In the genomic region with DNA sequence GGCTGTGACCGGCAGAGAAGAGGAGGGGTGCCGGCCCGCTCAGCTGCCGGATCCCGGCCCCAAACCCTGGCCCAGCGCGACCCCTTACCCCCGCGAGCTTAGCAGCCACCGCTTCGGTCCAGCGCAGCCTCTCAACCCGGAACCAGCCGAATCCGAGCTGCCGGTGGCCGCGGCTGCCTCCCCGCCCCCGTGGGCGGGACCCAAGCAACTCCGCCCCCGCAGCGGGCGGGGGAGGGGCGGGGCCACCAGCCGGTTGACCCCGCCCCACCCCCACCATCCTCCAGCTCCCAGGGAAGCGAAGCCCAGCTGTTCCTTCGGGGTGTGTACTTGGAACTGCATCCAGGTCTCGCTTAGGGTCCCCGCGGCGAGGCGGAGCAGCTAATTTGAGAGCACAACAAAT, we compare ENCODE assay signal across 8 cellular contexts. TPM values are rescaled to one million over a fixed set of nuclear protein-coding genes. Genes with fewer than 3 reads are reported as not detected.
A peak's percentile ranks its signal among the peaks of the same experiment; 100 is the strongest.
DNase-seq lines count a peak whose midpoint lies in the region; ATAC-seq and TF ChIP-seq lines count a peak whose summit lies in the region.

A gene (minus strand): TSS at position 138 of the 400 bp plus-strand sequence. CDS start 611 bp downstream, outside the sequence.

- no peaks in the 10 kb centered on the region for H3K9me3 Mint-ChIP-seq in activated naive CD4-positive, alpha-beta T cell treated with anti-CD3 and anti-CD28 coated beads, Interleukin-2, amount 50 U/mL, for 72 hours

- no peaks in the 10 kb centered on the region for H3K36me3 Mint-ChIP-seq in activated naive CD4-positive, alpha-beta T cell treated with anti-CD3 and anti-CD28 coated beads, Interleukin-2, amount 50 U/mL, for 72 hours

- H3K36me3 ChIP-seq in GM23248 (ENCODE audit: low read depth) = no peaks in the 10 kb centered on the region
- no peaks in the 10 kb centered on the region for H3K36me3 ChIP-seq in ovary
- H3K36me3 ChIP-seq in thymus (ENCODE audit: control insufficient read depth, insufficient read depth) = no peaks in the 10 kb centered on the region

- DNase-seq in COLO829 (ENCODE audit: low spot score) (peak; percentile 83), GM23248 (peak; percentile 91), MV-4-11 (lab: John Stamatoyannopoulos, UW) (peak; percentile 65), SKM-1 (lab: John Stamatoyannopoulos, UW; ENCODE audit: unreplicated experiment) (peak; percentile 21), head of caudate nucleus (peak; percentile 69 to 94 (median 87)), ovary (peak; percentile 89 to 95 (median 92))
- peak; percentile 78 to 81 for DNase-seq in activated naive CD4-positive, alpha-beta T cell treated with anti-CD3 and anti-CD28 coated beads, Interleukin-2, amount 50 U/mL, for 72 hours (ENCODE audit: low spot score in 2 of 2)

- H3K27ac Mint-ChIP-seq in activated naive CD4-positive, alpha-beta T cell treated with anti-CD3 and anti-CD28 coated beads, Interleukin-2, amount 50 U/mL, for 72 hours = peak within 1 kb of the TSS in 1 of 2 donors; percentile 44

- H3K4me2 ChIP-seq in GM23248 (ENCODE audit: unreplicated experiment) = peak within 1 kb of the TSS; percentile 93

- TF ChIP-seq EP300 in ovary (IDR thresholded peaks at IDR 0.05) = no peak

- H3K9me3 ChIP-seq in GM23248 (ENCODE audit: low read depth) (no peaks in the 10 kb centered on the region), ovary (no peaks in the 10 kb centered on the region), thymus (ENCODE audit: control insufficient read depth) (no peaks in the 10 kb centered on the region)

- peak; percentile 58 to 59 for ATAC-seq in activated naive CD4-positive, alpha-beta T cell treated with anti-CD3 and anti-CD28 coated beads, Interleukin-2, amount 50 U/mL, for 72 hours

- TF ChIP-seq POLR2A in ovary (IDR thresholded peaks at IDR 0.05) = peak; percentile 30

- H2AFZ ChIP-seq in GM23248 = peak within 1 kb of the TSS; percentile 81

- H3K79me2 ChIP-seq in GM23248 (ENCODE audit: insufficient read depth) = no peaks in the 10 kb centered on the region

- H3K27me3 ChIP-seq in GM23248 (replicated peaks; ENCODE audit: insufficient read depth) (peaks cover 15% of the 10 kb centered on the region), ovary (no peaks in the 10 kb centered on the region), thymus (ENCODE audit: control insufficient read depth, insufficient read depth) (no peaks in the 10 kb centered on the region)

- in situ Hi-C loops in GM23248 (cut with MboI) = no loop called here

- TF ChIP-seq CTCF in ovary (IDR thresholded peaks at IDR 0.05) = no peak

- H3K9ac ChIP-seq in GM23248 = peak within 1 kb of the TSS; percentile 60

- WGBS in GM23248 (ENCODE audit: low coverage in 1 of 2, low lambda C conversion rate in 2 of 2, missing lambda C conversion rate in 2 of 2), 2 experiments = 0 to 1% methylated on average over 6 to 35 of the region's 35 CpGs
- WGBS in ovary, 3 donors = 0 to 2% (median 1%) methylated on average over 28 to 35 of the region's 35 CpGs
- under 1% methylated on average over 35 of the region's 35 CpGs for WGBS in thymus

- H3K9me2 ChIP-seq in GM23248 (ENCODE audit: insufficient read depth) = no peaks in the 10 kb centered on the region

- H3K4me1 ChIP-seq in GM23248 (ENCODE audit: insufficient read depth) = peaks cover 4% of the 10 kb centered on the region; the same call in 1 of the 2 replicates
- peaks cover 6% of the 10 kb centered on the region for H3K4me1 ChIP-seq in ovary (ENCODE audit: insufficient read depth)
- H3K4me1 ChIP-seq in thymus (ENCODE audit: control insufficient read depth, insufficient read depth, low read length) = peaks cover 4% of the 10 kb centered on the region

- H3K4me3 ChIP-seq in GM23248 (peak within 1 kb of the TSS; percentile 75), ovary (peak within 1 kb of the TSS; percentile 54), thymus (ENCODE audit: low read length) (peak within 1 kb of the TSS; percentile 69)

- H3F3A ChIP-seq in GM23248 (ENCODE audit: insufficient read depth) = no peaks in the 10 kb centered on the region

- H4K20me1 ChIP-seq in GM23248 (ENCODE audit: insufficient read depth) = no peaks in the 10 kb centered on the region

- H3K27ac ChIP-seq in GM23248 (no peak within 1 kb of the TSS), ovary (peak within 1 kb of the TSS; percentile 26 to 63), thymus (ENCODE audit: low read depth) (peak within 1 kb of the TSS; percentile 32)

- intact Hi-C loops in head of caudate nucleus (cut with DNase I) = loop anchor here (10.0 kb wide), 1 partner anchor 73 kb away; a partner anchor contains a TSS
- intact Hi-C loops in ovary (cut with DNase I) = loop anchor here in 1 of 4 donors (5.0 kb wide), 1 partner anchor 50 kb away; no protein-coding TSS in a partner anchor

RNA-seq across cellular contexts. Expression of the gene that starts here (rescaled TPM):
- total RNA-seq in GM23248 (2014; rRNA removed; shearing (Covaris generic)) = 2.0 and 2.6 TPM in 2 replicates
- polyA plus RNA-seq in GM23248 (2016; fragmentation: Nextera tagmentation; extraction: Ambion mirVana) = 1.5 and 2.0 TPM in 2 replicates
- 1 to 10 TPM; 5.3 to 5.4 TPM for total RNA-seq in activated naive CD4-positive, alpha-beta T cell treated with anti-CD3 and anti-CD28 coated beads, Interleukin-2, amount 50 U/mL, for 72 hours
- 10 to 100 TPM in 1 of 7 donors, 1 to 10 TPM in 6; 3.3 to 11.4 (median 7.0) TPM for total RNA-seq in ovary
- 1 to 10 TPM; 4.3 to 4.6 TPM for polyA plus RNA-seq in ovary
- polyA plus RNA-seq in thymus = 7.8 TPM

Comparison
In these comparisons a context has a peak if more than half of its experiments do, and no peak if none do; other contexts are left out.
1. DNase-seq: peak in every context shown above with its lines; median percentile 92 in ovary; 91 in GM23248; 87 in head of caudate nucleus; 83 in COLO829; 80 in activated naive CD4-positive, alpha-beta T cell treated with anti-CD3 and anti-CD28 coated beads, Interleukin-2, amount 50 U/mL, for 72 hours; 65 in MV-4-11; 21 in SKM-1.